8 cellular contexts compared by ENCODE assay signal in genomic region chr19:574658-575526, GRCh38. TPM values are rescaled to one million over a fixed set of nuclear protein-coding genes. Genes with fewer than 3 reads are reported as not detected.
DNase-seq lines count a peak whose midpoint lies in the region; ATAC-seq lines count a peak whose summit lies in the region.

No MANE protein-coding gene starts in this region.

- H3K27me3 Mint-ChIP-seq in stimulated activated naive CD8-positive, alpha-beta T cell treated with anti-CD3 and anti-CD28 coated beads, Interleukin-15, Interleukin-2, amounts not matched to agents 100 ng/mL and 50 ng/mL, for 24 hours = no peaks in the 10 kb centered on the region
- no peaks in the 10 kb centered on the region for H3K27me3 Mint-ChIP-seq in activated naive CD8-positive, alpha-beta T cell

- H3K27ac Mint-ChIP-seq in stimulated activated naive CD8-positive, alpha-beta T cell treated with anti-CD3 and anti-CD28 coated beads, Interleukin-15, Interleukin-2, amounts not matched to agents 100 ng/mL and 50 ng/mL, for 24 hours = peak overlapping the region; percentile 52
- H3K27ac Mint-ChIP-seq in activated naive CD8-positive, alpha-beta T cell = no peak overlapping the region

- H3K4me3 Mint-ChIP-seq in stimulated activated naive CD8-positive, alpha-beta T cell treated with anti-CD3 and anti-CD28 coated beads, Interleukin-15, Interleukin-2, amounts not matched to agents 100 ng/mL and 50 ng/mL, for 24 hours = peak overlapping the region; percentile 61
- peak overlapping the region; percentile 88 for H3K4me3 Mint-ChIP-seq in activated naive CD8-positive, alpha-beta T cell

- no peaks in the 10 kb centered on the region for H3K9me3 Mint-ChIP-seq in stimulated activated naive CD8-positive, alpha-beta T cell treated with anti-CD3 and anti-CD28 coated beads, Interleukin-15, Interleukin-2, amounts not matched to agents 100 ng/mL and 50 ng/mL, for 24 hours
- no peaks in the 10 kb centered on the region for H3K9me3 Mint-ChIP-seq in activated naive CD8-positive, alpha-beta T cell (ENCODE audit: low read depth)

- no peak for ATAC-seq in stimulated activated naive CD8-positive, alpha-beta T cell treated with anti-CD3 and anti-CD28 coated beads, Interleukin-15, Interleukin-2, amounts not matched to agents 100 U/mL and 50 U/mL, for 24 hours
- ATAC-seq in left cardiac atrium = peak; percentile 21 to 36
- ATAC-seq in sciatic nerve = no peak
- no peak for ATAC-seq in HG03521 (IDR thresholded peaks at IDR 0.05; ENCODE audit: unreplicated experiment)

- no peak for DNase-seq in stimulated activated naive CD8-positive, alpha-beta T cell treated with anti-CD3 and anti-CD28 coated beads, Interleukin-15, Interleukin-2, amounts not matched to agents 100 U/mL and 50 U/mL, for 24 hours
- DNase-seq in left cardiac atrium = no peak
- DNase-seq in sciatic nerve (ENCODE audit: low spot score) = peak; percentile 51
- no peak for DNase-seq in NCI-H2171 treated with DMSO at 0.1 percent for 48 hours (lab: John Stamatoyannopoulos, UW)
- DNase-seq in GM19238 (ENCODE audit: insufficient read length, low spot score) = no peak

- peaks cover 43% of the 10 kb centered on the region for H3K4me1 Mint-ChIP-seq in stimulated activated naive CD8-positive, alpha-beta T cell treated with anti-CD3 and anti-CD28 coated beads, Interleukin-15, Interleukin-2, amounts not matched to agents 100 ng/mL and 50 ng/mL, for 24 hours (ENCODE audit: low read depth)
- H3K4me1 Mint-ChIP-seq in activated naive CD8-positive, alpha-beta T cell (ENCODE audit: low read depth) = peaks cover 29% of the 10 kb centered on the region

- peaks cover 10% of the 10 kb centered on the region for H3K36me3 Mint-ChIP-seq in stimulated activated naive CD8-positive, alpha-beta T cell treated with anti-CD3 and anti-CD28 coated beads, Interleukin-15, Interleukin-2, amounts not matched to agents 100 ng/mL and 50 ng/mL, for 24 hours (ENCODE audit: low read depth)
- no peaks in the 10 kb centered on the region for H3K36me3 Mint-ChIP-seq in activated naive CD8-positive, alpha-beta T cell

- intact Hi-C loops in left cardiac atrium (cut with DNase I) (loop anchor here in 1 of 2 donors (10.0 kb wide), 1 partner anchor 160 kb away; no protein-coding TSS in a partner anchor), sciatic nerve (cut with DNase I) (no loop called here)

RNA-seq across cellular contexts. Expression of gene BSG, which starts 2.5 kb away (rescaled TPM):
- total RNA-seq in left cardiac atrium = 1,000 to 10,000 TPM in 1 of 2 donors, 100 to 1,000 TPM in 1; 847 to 1,152 TPM
- total RNA-seq in sciatic nerve = 246 TPM

RNA-seq across cellular contexts. Expression of gene HCN2, which starts 14.8 kb away (rescaled TPM):
- 1 to 10 TPM; 4.3 to 10.0 TPM for total RNA-seq in left cardiac atrium
- 0.27 TPM for total RNA-seq in sciatic nerve

RNA-seq across cellular contexts. Expression of gene GZMM, which starts 31.0 kb away (rescaled TPM):
- total RNA-seq in left cardiac atrium (1 to 10 TPM in 1 of 2 donors, under 1 TPM in 1; 0.81 to 1.1 TPM), sciatic nerve (1.4 TPM)

RNA-seq across cellular contexts. Expression of gene CDC34, which starts 43.3 kb away (rescaled TPM):
- total RNA-seq in left cardiac atrium = 10 to 100 TPM; 63.9 to 71.0 TPM
- total RNA-seq in sciatic nerve = 40.2 TPM

RNA-seq across cellular contexts. Expression of gene POLRMT, which starts 58.4 kb away (rescaled TPM):
- 10 to 100 TPM; 33.7 to 43.6 TPM for total RNA-seq in left cardiac atrium
- 36.1 TPM for total RNA-seq in sciatic nerve

Comparison
In these comparisons a context has a peak if more than half of its experiments do, and no peak if none do; other contexts are left out.
1. ATAC-seq: peak in left cardiac atrium (2 of 2); none in stimulated activated naive CD8-positive, alpha-beta T cell treated with anti-CD3 and anti-CD28 coated beads, Interleukin-15, Interleukin-2, amounts not matched to agents 100 U/mL and 50 U/mL, for 24 hours (single experiment), sciatic nerve (single experiment) and HG03521 (single experiment).